8 cellular contexts compared by ENCODE assay signal in the genomic region with DNA sequence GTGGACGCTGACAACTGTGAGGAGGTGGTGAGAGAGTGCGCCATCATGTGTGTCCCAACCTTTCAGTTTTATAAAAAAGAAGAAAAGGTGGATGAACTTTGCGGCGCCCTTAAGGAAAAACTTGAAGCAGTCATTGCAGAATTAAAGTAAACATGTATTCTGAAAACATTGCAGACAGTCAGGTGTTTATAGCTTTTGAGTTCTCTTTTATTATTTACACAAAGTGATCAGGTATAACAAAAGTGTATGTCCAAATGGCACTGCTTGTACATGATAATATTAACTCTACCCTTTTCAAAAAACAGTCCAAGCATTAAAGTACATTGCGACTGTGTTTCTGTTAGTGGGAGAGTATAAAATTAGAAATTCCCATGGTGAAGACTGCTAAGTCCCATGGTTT. TPM values are rescaled to one million over a fixed set of nuclear protein-coding genes. Genes with fewer than 3 reads are reported as not detected.
"Had no signal": no experiment of that assay in that cellular context is flagged by ENCODE, and none has a peak within 500 bp of the region (broad histone marks: within the 10 kb centered on the region; RNA-seq: fewer than 3 reads in every experiment).

No MANE protein-coding gene starts in this region.

- H3K9me3 Mint-ChIP-seq: IgD-negative memory B cell had no signal

- H3K27ac ChIP-seq: HL-60 had no signal

- H3K36me3 Mint-ChIP-seq: IgD-negative memory B cell had no signal

- FAIRE-seq: HepG2, HTR-8/SVneo had no signal

- ATAC-seq: HepG2 had no signal

- DNase-seq: IMR-90, KBM-7, KG1 had no signal

- H3K4me1 Mint-ChIP-seq: IgD-negative memory B cell had no signal

RNA-seq across cellular contexts. Expression of gene TXNDC2, which starts 2.2 kb away (rescaled TPM):
- total RNA-seq: HepG2, HT-29 had no signal
- polyA plus RNA-seq: HepG2, IgD-negative memory B cell, IMR-90 had no signal
